15 cellular contexts compared by ENCODE assay signal in genomic region chr1:116673935-116674630, GRCh38.
"Had no signal": no experiment of that assay in that cellular context is flagged by ENCODE, and none has a peak within 500 bp of the region (broad histone marks: within the 10 kb centered on the region; RNA-seq: fewer than 3 reads in every experiment).

No MANE protein-coding gene starts in this region.

- H3K27me3 ChIP-seq: adrenal gland, foreskin keratinocyte, right lobe of liver, suprapubic skin, upper lobe of left lung had no signal

- H3K27ac ChIP-seq: adrenal gland, foreskin keratinocyte, right lobe of liver, suprapubic skin, upper lobe of left lung, WERI-Rb-1 had no signal

- H3K4me3 ChIP-seq: adrenal gland, right lobe of liver, suprapubic skin, upper lobe of left lung had no signal

- H3K36me3 ChIP-seq: adrenal gland, right lobe of liver, suprapubic skin, upper lobe of left lung, WERI-Rb-1 had no signal

- DNase-seq: activated CD4-positive, alpha-beta memory T cell treated with anti-CD3 and anti-CD28 coated beads for 36 hours; activated CD4-positive, alpha-beta T cell treated with anti-CD3 and anti-CD28 coated beads for 36 hours; activated T-cell treated with anti-CD3 and anti-CD28 coated beads, Interleukin-2, amount 50 U/mL, for 24 hours; adrenal gland; cortex of kidney; effector CD4-positive, alpha-beta T cell; glutamatergic neuron; hypothalamus; left ventricle myocardium superior; mesenchymal stem cell; right lobe of liver; upper lobe of left lung; WERI-Rb-1 had no signal

- H3K4me1 ChIP-seq: adrenal gland, right lobe of liver, upper lobe of left lung had no signal

- H3K9me3 ChIP-seq: adrenal gland, right lobe of liver, suprapubic skin, upper lobe of left lung had no signal
